ENCODE assay signal across 9 cellular contexts in genomic region chr18:58991127-58991798, GRCh38.
A peak's percentile ranks its signal among the peaks of the same experiment; 100 is the strongest.
DNase-seq lines count a peak whose midpoint lies in the region; ATAC-seq, FAIRE-seq and TF ChIP-seq lines count a peak whose summit lies in the region.
"Had no signal": no experiment of that assay in that cellular context is flagged by ENCODE, and none has a peak within 500 bp of the region (broad histone marks: within the 10 kb centered on the region; RNA-seq: fewer than 3 reads in every experiment).

No MANE protein-coding gene starts in this region.

- dilution Hi-C loops in endothelial cell of umbilical vein (cut with MboI; ENCODE audit: extremely low pct_ligation_motif_present, low sequenced_read_pairs), result no loop called here

- no peaks in the 10 kb centered on the region for H3K27me3 ChIP-seq in endothelial cell of umbilical vein (ENCODE audit: control insufficient read depth in 2 of 2, insufficient read depth in 2 of 2, low read length in 2 of 2)
- H3K27me3 ChIP-seq in tibial artery, result no peaks in the 10 kb centered on the region
- H3K27me3 ChIP-seq in dorsolateral prefrontal cortex, result no peaks in the 10 kb centered on the region

- no peak for FAIRE-seq in endothelial cell of umbilical vein (lab: Jason Lieb, UNC)

- no peaks in the 10 kb centered on the region for H3K9me1 ChIP-seq in endothelial cell of umbilical vein (replicated peaks; ENCODE audit: control insufficient read depth, extremely low read depth, insufficient read depth, low read length)

- H4K20me1 ChIP-seq in endothelial cell of umbilical vein (replicated peaks; ENCODE audit: control insufficient read depth, extremely low read depth, insufficient read depth, low read length), result no peaks in the 10 kb centered on the region

- peak overlapping the region; percentile 23 for H3K4me2 ChIP-seq in endothelial cell of umbilical vein (ENCODE audit: insufficient read depth, low read length)

- no peaks in the 10 kb centered on the region for H3K36me3 Mint-ChIP-seq in activated CD8-positive, alpha-beta T cell treated with anti-CD3 and anti-CD28 coated beads for 36 hours (ENCODE audit: low read depth)
- no peaks in the 10 kb centered on the region for H3K36me3 Mint-ChIP-seq in activated CD8-positive, alpha-beta T cell treated with anti-CD3 and anti-CD28 coated beads, Interleukin-2, amount 10 ng/mL, durations not matched to agents 7 days and 5 days (ENCODE audit: low read depth)

- no peak overlapping the region for H3K4me3 ChIP-seq in endothelial cell of umbilical vein (replicated peaks in 1 of 3; ENCODE audit: insufficient read depth in 1 of 3, low read depth in 1 of 3, low read length in 3 of 3)
- no peak overlapping the region for H3K4me3 ChIP-seq in tibial artery
- H3K4me3 ChIP-seq in dorsolateral prefrontal cortex, result no peak overlapping the region

- DNase-seq in activated CD8-positive, alpha-beta T cell treated with anti-CD3 and anti-CD28 coated beads for 36 hours, result peak; percentile 5
- DNase-seq in activated CD8-positive, alpha-beta T cell treated with anti-CD3 and anti-CD28 coated beads, Interleukin-2, amount 10 ng/mL, durations not matched to agents 7 days and 5 days, result no peak
- DNase-seq in endothelial cell of umbilical vein (ENCODE audit: low read depth, low spot score) (peak; percentile 60), tibial artery (no peak), HK-2 (ENCODE audit: unreplicated experiment) (no peak), T-helper 1 cell (no peak), dorsolateral prefrontal cortex (no peak)
- DNase-seq: stimulated activated CD4-positive, alpha-beta T cell treated with anti-CD3 and anti-CD28 coated beads, Interleukin-15, amount 100 ng/mL, for 24 hours had no signal

- H3K79me2 ChIP-seq in endothelial cell of umbilical vein (ENCODE audit: control insufficient read depth, insufficient read depth, low read length), result no peaks in the 10 kb centered on the region

- H3K4me1 ChIP-seq in endothelial cell of umbilical vein (ENCODE audit: control insufficient read depth, extremely low read depth, insufficient read depth, low read length), result peaks cover 40% of the 10 kb centered on the region
- peaks cover 0 to 78% (median 57%) of the 10 kb centered on the region in 4 donors for H3K4me1 ChIP-seq in tibial artery

- H3K36me3 ChIP-seq in endothelial cell of umbilical vein (ENCODE audit: control insufficient read depth in 2 of 2, extremely low read depth in 1 of 2, insufficient read depth in 2 of 2, low read length in 2 of 2), result no peaks in the 10 kb centered on the region
- no peaks in the 10 kb centered on the region for H3K36me3 ChIP-seq in tibial artery

- CTCF ChIA-PET in activated CD8-positive, alpha-beta T cell treated with anti-CD3 and anti-CD28 coated beads for 36 hours (lab: Charles Lee), result no interaction called here
- CTCF ChIA-PET in activated CD8-positive, alpha-beta T cell treated with anti-CD3 and anti-CD28 coated beads, Interleukin-2, amount 10 ng/mL, durations not matched to agents 7 days and 5 days (lab: Charles Lee), result no interaction called here
- CTCF ChIA-PET in endothelial cell of umbilical vein (lab: Charles Lee), result no interaction called here

- H2AFZ ChIP-seq in endothelial cell of umbilical vein (ENCODE audit: low read depth, low read length), result no peak overlapping the region

- POLR2A ChIA-PET in activated CD8-positive, alpha-beta T cell treated with anti-CD3 and anti-CD28 coated beads for 36 hours (lab: Charles Lee), result no interaction called here
- POLR2A ChIA-PET in activated CD8-positive, alpha-beta T cell treated with anti-CD3 and anti-CD28 coated beads, Interleukin-2, amount 10 ng/mL, durations not matched to agents 7 days and 5 days (lab: Charles Lee), result no interaction called here
- POLR2A ChIA-PET in endothelial cell of umbilical vein (lab: Charles Lee), result no interaction called here

- no peaks in the 10 kb centered on the region for H3K9me3 ChIP-seq in endothelial cell of umbilical vein (replicated peaks; ENCODE audit: control insufficient read depth, insufficient read depth, low read length)
- H3K9me3 ChIP-seq in tibial artery, result no peaks in the 10 kb centered on the region

- H3K27me3 Mint-ChIP-seq in activated CD8-positive, alpha-beta T cell treated with anti-CD3 and anti-CD28 coated beads for 36 hours, result peaks cover 22% of the 10 kb centered on the region
- peaks cover 15% of the 10 kb centered on the region for H3K27me3 Mint-ChIP-seq in activated CD8-positive, alpha-beta T cell treated with anti-CD3 and anti-CD28 coated beads, Interleukin-2, amount 10 ng/mL, durations not matched to agents 7 days and 5 days (ENCODE audit: low read depth)

- no peak for TF ChIP-seq POLR2A in endothelial cell of umbilical vein (IDR thresholded peaks at IDR 0.05; ENCODE audit: low read depth, low read length)

- BruUV-seq in endothelial cell of umbilical vein (replicated peaks; lab: Mats Ljungman, UMichigan), result no TSS peak

- peaks cover 7% of the 10 kb centered on the region for H3K4me1 Mint-ChIP-seq in activated CD8-positive, alpha-beta T cell treated with anti-CD3 and anti-CD28 coated beads for 36 hours (ENCODE audit: low read depth)
- H3K4me1 Mint-ChIP-seq in activated CD8-positive, alpha-beta T cell treated with anti-CD3 and anti-CD28 coated beads, Interleukin-2, amount 10 ng/mL, durations not matched to agents 7 days and 5 days (ENCODE audit: low read depth), result no peaks in the 10 kb centered on the region

- intact Hi-C loops in activated CD8-positive, alpha-beta T cell treated with anti-CD3 and anti-CD28 coated beads for 36 hours (cut with micrococcal nuclease), result no loop called here
- intact Hi-C loops in endothelial cell of umbilical vein (cut with micrococcal nuclease) (no loop called here), tibial artery (cut with DNase I; ENCODE audit: low total_unique reads) (loop anchor here (10.0 kb wide), 1 partner anchor 126 kb away; the partner anchor contains the start of gene ZNF532), dorsolateral prefrontal cortex (cut with DNase I) (no loop called here)

- H3K9ac ChIP-seq in endothelial cell of umbilical vein (replicated peaks; ENCODE audit: extremely low read depth, insufficient read depth, low read length), result no peak overlapping the region

- H3K4me3 Mint-ChIP-seq in activated CD8-positive, alpha-beta T cell treated with anti-CD3 and anti-CD28 coated beads for 36 hours, result no peak overlapping the region
- H3K4me3 Mint-ChIP-seq in activated CD8-positive, alpha-beta T cell treated with anti-CD3 and anti-CD28 coated beads, Interleukin-2, amount 10 ng/mL, durations not matched to agents 7 days and 5 days, result no peak overlapping the region

- H3K27ac ChIP-seq in endothelial cell of umbilical vein (ENCODE audit: insufficient read depth, low read depth, low read length) (peak overlapping the region; percentile 91), tibial artery (peak overlapping the region; percentile 78 to 84), dorsolateral prefrontal cortex (peak overlapping the region in 19 of 59 donors; percentile 1 to 70 (median 37))

- ATAC-seq in activated CD8-positive, alpha-beta T cell treated with anti-CD3 and anti-CD28 coated beads for 36 hours, result peak; percentile 58
- no peak for ATAC-seq in activated CD8-positive, alpha-beta T cell treated with anti-CD3 and anti-CD28 coated beads, Interleukin-2, amount 10 ng/mL, durations not matched to agents 7 days and 5 days
- ATAC-seq in HG03175 (IDR thresholded peaks at IDR 0.05; ENCODE audit: unreplicated experiment), result peak; percentile 86

- no peak for TF ChIP-seq CTCF in activated CD8-positive, alpha-beta T cell treated with anti-CD3 and anti-CD28 coated beads for 36 hours (IDR thresholded peaks at IDR 0.05)
- TF ChIP-seq CTCF in endothelial cell of umbilical vein (IDR thresholded peaks at IDR 0.05; ENCODE audit: extremely low read depth in 1 of 2, insufficient read depth in 1 of 2, low read depth in 1 of 2, low read length in 2 of 2), result no peak
- peak; percentile 32 to 57 for TF ChIP-seq CTCF in tibial artery (IDR thresholded peaks at IDR 0.05)
- peak in 1 of 56 donors; percentile 10 for TF ChIP-seq CTCF in dorsolateral prefrontal cortex (IDR thresholded peaks at IDR 0.05 in 54 of 56, conservative IDR thresholded peaks at IDR 0.05 in 2 of 56; ENCODE audit: low read depth in 1 of 56, partially characterized antibody in 56 of 56)

- peaks cover 6% of the 10 kb centered on the region for H3K9me3 Mint-ChIP-seq in activated CD8-positive, alpha-beta T cell treated with anti-CD3 and anti-CD28 coated beads for 36 hours
- no peaks in the 10 kb centered on the region for H3K9me3 Mint-ChIP-seq in activated CD8-positive, alpha-beta T cell treated with anti-CD3 and anti-CD28 coated beads, Interleukin-2, amount 10 ng/mL, durations not matched to agents 7 days and 5 days (ENCODE audit: insufficient read depth)

- H3K27ac Mint-ChIP-seq in activated CD8-positive, alpha-beta T cell treated with anti-CD3 and anti-CD28 coated beads for 36 hours, result no peak overlapping the region
- no peak overlapping the region for H3K27ac Mint-ChIP-seq in activated CD8-positive, alpha-beta T cell treated with anti-CD3 and anti-CD28 coated beads, Interleukin-2, amount 10 ng/mL, durations not matched to agents 7 days and 5 days

TF ChIP-seq in endothelial cell of umbilical vein, 7 proteins besides CTCF, POLR2A, EP300 and RAD21:
- TF ChIP-seq EZH2 (IDR thresholded peaks at IDR 0.05; ENCODE audit: borderline replicate concordance, low read depth, low read length, severe bottlenecking), result no peak
- TF ChIP-seq JUN (IDR thresholded peaks at IDR 0.05; ENCODE audit: borderline replicate concordance, insufficient read depth, insufficient read length, low read depth), result peak; percentile 51
- no peak for TF ChIP-seq GATA2 (IDR thresholded peaks at IDR 0.05; ENCODE audit: insufficient read depth, insufficient read length, low read depth, low read length)
- TF ChIP-seq MYC (IDR thresholded peaks at IDR 0.05; ENCODE audit: low read depth, low read length), result no peak
- TF ChIP-seq FOS (IDR thresholded peaks at IDR 0.05; ENCODE audit: borderline replicate concordance, insufficient read depth, low read length), result peak; percentile 22

Comparison
In these comparisons a context has a peak if more than half of its experiments do, and no peak if none do; other contexts are left out.
1. DNase-seq: peak in activated CD8-positive, alpha-beta T cell treated with anti-CD3 and anti-CD28 coated beads for 36 hours (single experiment) and endothelial cell of umbilical vein (single experiment); none in activated CD8-positive, alpha-beta T cell treated with anti-CD3 and anti-CD28 coated beads, Interleukin-2, amount 10 ng/mL, durations not matched to agents 7 days and 5 days (single experiment), tibial artery (0 of 2), HK-2 (single experiment), T-helper 1 cell (0 of 5) and dorsolateral prefrontal cortex (0 of 10).
2. CTCF ChIP-seq: peak in tibial artery (2 of 2); none in activated CD8-positive, alpha-beta T cell treated with anti-CD3 and anti-CD28 coated beads for 36 hours (single experiment) and endothelial cell of umbilical vein (0 of 2).